ENCODE assay signal across 1 cellular context in the genomic region with DNA sequence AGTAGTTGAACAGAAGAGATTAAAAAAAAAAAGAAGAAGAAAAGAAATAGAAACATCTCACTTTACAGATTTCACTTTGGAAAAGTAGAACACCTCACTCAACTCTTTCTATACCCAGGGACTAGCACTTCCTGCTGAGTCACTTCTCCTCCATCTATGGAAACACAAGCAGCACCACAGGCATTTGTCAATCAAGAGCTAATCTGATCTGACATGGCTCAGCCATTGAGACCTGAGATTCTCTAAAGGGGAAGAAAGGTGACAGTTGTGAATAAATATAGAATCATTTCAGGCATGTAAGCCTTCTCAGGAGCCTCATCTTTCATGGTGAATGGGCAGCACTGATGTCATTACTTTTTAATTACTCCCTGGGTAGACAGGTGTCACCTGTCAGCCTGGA.
TF ChIP-seq lines count a peak whose summit lies in the region.

No MANE protein-coding gene starts in this region.

TF ChIP-seq in neural cell, 6 proteins besides CTCF, POLR2A, EP300 and RAD21 (continued from another document):
- TF ChIP-seq, protein P1, sequence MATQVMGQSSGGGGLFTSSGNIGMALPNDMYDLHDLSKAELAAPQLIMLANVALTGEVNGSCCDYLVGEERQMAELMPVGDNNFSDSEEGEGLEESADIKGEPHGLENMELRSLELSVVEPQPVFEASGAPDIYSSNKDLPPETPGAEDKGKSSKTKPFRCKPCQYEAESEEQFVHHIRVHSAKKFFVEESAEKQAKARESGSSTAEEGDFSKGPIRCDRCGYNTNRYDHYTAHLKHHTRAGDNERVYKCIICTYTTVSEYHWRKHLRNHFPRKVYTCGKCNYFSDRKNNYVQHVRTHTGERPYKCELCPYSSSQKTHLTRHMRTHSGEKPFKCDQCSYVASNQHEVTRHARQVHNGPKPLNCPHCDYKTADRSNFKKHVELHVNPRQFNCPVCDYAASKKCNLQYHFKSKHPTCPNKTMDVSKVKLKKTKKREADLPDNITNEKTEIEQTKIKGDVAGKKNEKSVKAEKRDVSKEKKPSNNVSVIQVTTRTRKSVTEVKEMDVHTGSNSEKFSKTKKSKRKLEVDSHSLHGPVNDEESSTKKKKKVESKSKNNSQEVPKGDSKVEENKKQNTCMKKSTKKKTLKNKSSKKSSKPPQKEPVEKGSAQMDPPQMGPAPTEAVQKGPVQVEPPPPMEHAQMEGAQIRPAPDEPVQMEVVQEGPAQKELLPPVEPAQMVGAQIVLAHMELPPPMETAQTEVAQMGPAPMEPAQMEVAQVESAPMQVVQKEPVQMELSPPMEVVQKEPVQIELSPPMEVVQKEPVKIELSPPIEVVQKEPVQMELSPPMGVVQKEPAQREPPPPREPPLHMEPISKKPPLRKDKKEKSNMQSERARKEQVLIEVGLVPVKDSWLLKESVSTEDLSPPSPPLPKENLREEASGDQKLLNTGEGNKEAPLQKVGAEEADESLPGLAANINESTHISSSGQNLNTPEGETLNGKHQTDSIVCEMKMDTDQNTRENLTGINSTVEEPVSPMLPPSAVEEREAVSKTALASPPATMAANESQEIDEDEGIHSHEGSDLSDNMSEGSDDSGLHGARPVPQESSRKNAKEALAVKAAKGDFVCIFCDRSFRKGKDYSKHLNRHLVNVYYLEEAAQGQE (IDR thresholded peaks at IDR 0.05; ENCODE audit: borderline replicate concordance), result peak; percentile 21
- no peak for TF ChIP-seq EZH2 (IDR thresholded peaks at IDR 0.05; ENCODE audit: borderline replicate concordance, insufficient read depth, low read length, poor library complexity, severe bottlenecking)
